1 cellular context compared by ENCODE assay signal in genomic region chr17:28906276-28907051, GRCh38.
TF ChIP-seq lines count a peak whose summit lies in the region.

No MANE protein-coding gene starts in this region.

TF ChIP-seq in HepG2, 621 proteins besides CTCF, POLR2A, EP300 and RAD21:
- TF ChIP-seq MTA3 (CRISPR knock-in tag; IDR thresholded peaks at IDR 0.05) (no peak), KLF13 (CRISPR knock-in tag; IDR thresholded peaks at IDR 0.05) (no peak), POLR2G (IDR thresholded peaks at IDR 0.05; ENCODE audit: low read depth, low read length) (0 out of 2 replicates have a peak, but pooled peaks have one; percentile 8), PRDM4 (CRISPR knock-in tag; IDR thresholded peaks at IDR 0.05; ENCODE audit: borderline replicate concordance) (no peak), AGO2 (optimal IDR thresholded peaks at IDR 0.05; ENCODE audit: low read depth, low read length) (peak; percentile 81), HNF4G (IDR thresholded peaks at IDR 0.05; ENCODE audit: borderline replicate concordance, low read depth, low read length) (no peak), HNF4G (CRISPR knock-in tag; IDR thresholded peaks at IDR 0.05; ENCODE audit: borderline replicate concordance, low read depth) (no peak), MYC (CRISPR knock-in tag; IDR thresholded peaks at IDR 0.05; ENCODE audit: borderline replicate concordance) (no peak), NFAT5 (CRISPR knock-in tag; IDR thresholded peaks at IDR 0.05) (no peak), ZNF766 (CRISPR knock-in tag; IDR thresholded peaks at IDR 0.05; ENCODE audit: borderline replicate concordance) (no peak), CAMTA2 (CRISPR knock-in tag; IDR thresholded peaks at IDR 0.05; ENCODE audit: borderline replicate concordance) (no peak), MIXL1 (CRISPR knock-in tag; IDR thresholded peaks at IDR 0.05) (no peak), RBM22 (optimal IDR thresholded peaks at IDR 0.05; ENCODE audit: low read length) (peak; percentile 69), ZNF703 (CRISPR knock-in tag; IDR thresholded peaks at IDR 0.05; ENCODE audit: borderline replicate concordance) (no peak), PAXIP1 (CRISPR knock-in tag; conservative IDR thresholded peaks at IDR 0.05) (no peak)
TF ChIP-seq in HepG2: peak in this region for 3.
